Comparison of ENCODE assay signal across 9 cellular contexts in genomic region chr2:45771251-45771650, GRCh38.
DNase-seq lines count a peak whose midpoint lies in the region; ATAC-seq lines count a peak whose summit lies in the region.
"Had no signal": no experiment of that assay in that cellular context is flagged by ENCODE, and none has a peak within 500 bp of the region (broad histone marks: within the 10 kb centered on the region; RNA-seq: fewer than 3 reads in every experiment).

No MANE protein-coding gene starts in this region.

- peak; percentile 14 for ATAC-seq in esophagus mucosa
- ATAC-seq in T-helper 17 cell, result no peak
- no peak for ATAC-seq in activated T-cell treated with anti-CD3 and anti-CD28 coated beads, Interleukin-2, amount 50 U/mL, for 72 hours (replicated peaks in 1 of 2)
- no peak for ATAC-seq in GM21723 (IDR thresholded peaks at IDR 0.05; ENCODE audit: unreplicated experiment)

- peaks cover 13% of the 10 kb centered on the region for H3K4me1 Mint-ChIP-seq in T-helper 17 cell
- no peaks in the 10 kb centered on the region for H3K4me1 Mint-ChIP-seq in activated T-cell treated with anti-CD3 and anti-CD28 coated beads, Interleukin-2, amount 50 U/mL, for 72 hours (ENCODE audit: low read depth)

- H3K9me3 ChIP-seq in neuron (ENCODE audit: low read length) (no peaks in the 10 kb centered on the region), T-helper 17 cell (ENCODE audit: control insufficient read depth, low read length, poor library complexity, severe bottlenecking) (no peaks in the 10 kb centered on the region)
- H3K9me3 ChIP-seq: tibial artery had no signal

- no peaks in the 10 kb centered on the region for H3K27me3 Mint-ChIP-seq in T-helper 17 cell
- H3K27me3 Mint-ChIP-seq in activated T-cell treated with anti-CD3 and anti-CD28 coated beads, Interleukin-2, amount 50 U/mL, for 72 hours (ENCODE audit: low read depth), result no peaks in the 10 kb centered on the region

- no peak overlapping the region for H3K4me3 Mint-ChIP-seq in T-helper 17 cell
- H3K4me3 Mint-ChIP-seq in activated T-cell treated with anti-CD3 and anti-CD28 coated beads, Interleukin-2, amount 50 U/mL, for 72 hours, result no peak overlapping the region

- H3K4me1 ChIP-seq in neuron (ENCODE audit: insufficient read depth, low read length), result peaks cover 26% of the 10 kb centered on the region

- DNase-seq in DMS 273 (lab: John Stamatoyannopoulos, UW; ENCODE audit: unreplicated experiment) (peak; percentile 87), NCI-H510A (lab: John Stamatoyannopoulos, UW) (peak; percentile 34), T-helper 17 cell (no peak)
- DNase-seq in activated T-cell treated with anti-CD3 and anti-CD28 coated beads, Interleukin-2, amount 50 U/mL, for 72 hours, result no peak
- no peak for DNase-seq in activated CD4-positive, alpha-beta T cell treated with anti-CD3 and anti-CD28 coated beads, Interleukin-2, amount 50 U/mL, for 48 hours

- no peaks in the 10 kb centered on the region for H3K27me3 ChIP-seq in neuron (ENCODE audit: insufficient read depth, low read length)
- H3K27me3 ChIP-seq: tibial artery had no signal

- peak overlapping the region; percentile 20 for H2AFZ ChIP-seq in neuron (ENCODE audit: low read depth, low read length)

- H3K36me3 ChIP-seq in neuron (ENCODE audit: insufficient read depth, low read length), result no peaks in the 10 kb centered on the region
- H3K36me3 ChIP-seq: tibial artery had no signal

- no peaks in the 10 kb centered on the region for H3K36me3 Mint-ChIP-seq in T-helper 17 cell (ENCODE audit: low read depth)
- no peaks in the 10 kb centered on the region for H3K36me3 Mint-ChIP-seq in activated T-cell treated with anti-CD3 and anti-CD28 coated beads, Interleukin-2, amount 50 U/mL, for 72 hours (ENCODE audit: insufficient read depth in 2 of 2)

- H3K27ac Mint-ChIP-seq in T-helper 17 cell, result no peak overlapping the region
- H3K27ac Mint-ChIP-seq in activated T-cell treated with anti-CD3 and anti-CD28 coated beads, Interleukin-2, amount 50 U/mL, for 72 hours, result no peak overlapping the region

- H3K4me3 ChIP-seq in neuron (ENCODE audit: low read length), result peak overlapping the region; percentile 6

- H3K9me3 Mint-ChIP-seq in activated T-cell treated with anti-CD3 and anti-CD28 coated beads, Interleukin-2, amount 50 U/mL, for 72 hours, result no peaks in the 10 kb centered on the region

Comparison
In these comparisons a context has a peak if more than half of its experiments do, and no peak if none do; other contexts are left out.
1. DNase-seq: peak in DMS 273 (single experiment) and NCI-H510A (single experiment); none in T-helper 17 cell (0 of 3), activated T-cell treated with anti-CD3 and anti-CD28 coated beads, Interleukin-2, amount 50 U/mL, for 72 hours (0 of 2) and activated CD4-positive, alpha-beta T cell treated with anti-CD3 and anti-CD28 coated beads, Interleukin-2, amount 50 U/mL, for 48 hours (0 of 2).